2 cellular contexts compared by ENCODE assay signal in genomic region chr14:100407376-100408102, GRCh38.
A peak's percentile ranks its signal among the peaks of the same experiment; 100 is the strongest.
TF ChIP-seq lines count a peak whose summit lies in the region.

No MANE protein-coding gene starts in this region.

TF ChIP-seq in A549, 52 proteins besides CTCF, POLR2A, EP300 and RAD21:
- TF ChIP-seq NR3C1 (IDR thresholded peaks at IDR 0.05) (no peak), EHMT2 (IDR thresholded peaks at IDR 0.05; ENCODE audit: low read depth) (no peak), RARB (CRISPR knock-in tag; IDR thresholded peaks at IDR 0.05) (no peak), HES2 (IDR thresholded peaks at IDR 0.05) (no peak), NFE2L2 (conservative IDR thresholded peaks at IDR 0.05; ENCODE audit: low read length) (no peak), HOXA7 (CRISPR knock-in tag; IDR thresholded peaks at IDR 0.05) (no peak), BCL3 (IDR thresholded peaks at IDR 0.05) (no peak), FOSB (CRISPR knock-in tag; IDR thresholded peaks at IDR 0.05) (no peak), POLR2AphosphoS2 (conservative IDR thresholded peaks at IDR 0.05; ENCODE audit: low read length) (no peak), REST (IDR thresholded peaks at IDR 0.05) (no peak), MAFK (IDR thresholded peaks at IDR 0.05; ENCODE audit: partially characterized antibody) (no peak), FOSL2 (IDR thresholded peaks at IDR 0.05) (no peak), FOSL2 (CRISPR knock-in tag; IDR thresholded peaks at IDR 0.05) (no peak), CHD4 (IDR thresholded peaks at IDR 0.05; ENCODE audit: borderline replicate concordance) (no peak), USF2 (IDR thresholded peaks at IDR 0.05) (no peak), JUNB (IDR thresholded peaks at IDR 0.05) (no peak), E2F6 (IDR thresholded peaks at IDR 0.05; ENCODE audit: borderline replicate concordance, low read depth) (no peak), JUN (IDR thresholded peaks at IDR 0.05) (no peak), HOXB13 (CRISPR knock-in tag; IDR thresholded peaks at IDR 0.05; ENCODE audit: low read depth) (no peak), KDM1A (IDR thresholded peaks at IDR 0.05; ENCODE audit: low read depth) (no peak), HDAC2 (IDR thresholded peaks at IDR 0.05) (no peak)

TF ChIP-seq in K562, 482 proteins besides CTCF, POLR2A, EP300 and RAD21:
- TF ChIP-seq BHLHE40 (IDR thresholded peaks at IDR 0.05; ENCODE audit: low read length), result peak; percentile 77
- TF ChIP-seq NR0B1 (IDR thresholded peaks at IDR 0.05; ENCODE audit: partially characterized antibody), result no peak
- TF ChIP-seq ZNF12 (CRISPR knock-in tag; IDR thresholded peaks at IDR 0.05), result no peak
